Comparison of ENCODE assay signal across 8 cellular contexts in genomic region chr11:134069426-134069921, GRCh38. TPM values are rescaled to one million over a fixed set of nuclear protein-coding genes. Genes with fewer than 3 reads are reported as not detected.
A peak's percentile ranks its signal among the peaks of the same experiment; 100 is the strongest.
DNase-seq lines count a peak whose midpoint lies in the region; ATAC-seq, FAIRE-seq and TF ChIP-seq lines count a peak whose summit lies in the region.

No MANE protein-coding gene starts in this region.

- no peaks in the 10 kb centered on the region for H4K20me1 ChIP-seq in GM12878 (ENCODE audit: control insufficient read depth, insufficient read depth)

- H3K27ac Mint-ChIP-seq in Caco-2 (ENCODE audit: unreplicated experiment), result no peak overlapping the region

- no peaks in the 10 kb centered on the region for H3K4me1 Mint-ChIP-seq in Caco-2 (ENCODE audit: low read depth, unreplicated experiment)

- intact Hi-C loops in GM12878 (cut with micrococcal nuclease; ENCODE audit: unreplicated experiment) (no loop called here), stomach (cut with DNase I; ENCODE audit: low total_unique reads) (no loop called here), Caco-2 (cut with micrococcal nuclease; ENCODE audit: unreplicated experiment) (no loop called here)

- H3K27me3 Mint-ChIP-seq in Caco-2 (ENCODE audit: insufficient read depth, unreplicated experiment), result peaks cover 22% of the 10 kb centered on the region

- H3K9ac ChIP-seq in GM12878 (ENCODE audit: control insufficient read depth, insufficient read depth, low read length), result no peak overlapping the region

- no peak overlapping the region for H2AFZ ChIP-seq in GM12878 (ENCODE audit: control insufficient read depth, low read depth, low read length)

- DNase-seq in AG04449 (ENCODE audit: low read depth, low spot score) (no peak), HFF-Myc (ENCODE audit: extremely low read depth, low read depth) (no peak), GM12878 (ENCODE audit: low read depth, low spot score) (no peak), kidney epithelial cell (ENCODE audit: low read depth) (no peak), stomach (no peak), NCI-H2196 (lab: John Stamatoyannopoulos, UW; ENCODE audit: unreplicated experiment) (no peak), Caco-2 (no peak)

- POLR2A ChIA-PET in AG04449 (lab: Yijun Ruan, JAX) (no interaction called here), GM12878 (lab: Charles Lee) (no interaction called here), Caco-2 (lab: Charles Lee) (no interaction called here)

- no peak for TF ChIP-seq EP300 in GM12878 (IDR thresholded peaks at IDR 0.05; ENCODE audit: borderline replicate concordance in 1 of 2, control insufficient read depth in 1 of 2, low read depth in 2 of 2, low read length in 2 of 2)
- no peak for TF ChIP-seq EP300 in stomach (IDR thresholded peaks at IDR 0.05)

- 34% methylated on average over 25 of the region's 36 CpGs for WGBS in GM12878 (ENCODE audit: insufficient coverage, insufficient replicate concordance, low lambda C conversion rate, missing lambda C conversion rate)
- 3 to 9% (median 8%) methylated on average over 9 to 36 of the region's 36 CpGs for WGBS in stomach, 5 donors

- no peak overlapping the region for H3K27ac ChIP-seq in GM12878 (ENCODE audit: control insufficient read depth, insufficient read depth)
- H3K27ac ChIP-seq in stomach, result peak overlapping the region; percentile 78 to 93 (median 85)

- TF ChIP-seq CTCF in AG04449 (IDR thresholded peaks at IDR 0.05; ENCODE audit: insufficient read depth, low read length, missing control alignments), result no peak
- TF ChIP-seq CTCF in HFF-Myc (IDR thresholded peaks at IDR 0.05; ENCODE audit: low read depth, low read length, missing control alignments), result no peak
- no peak for TF ChIP-seq CTCF in GM12878 (IDR thresholded peaks at IDR 0.05 in 2 of 3, conservative IDR thresholded peaks at IDR 0.05 in 1 of 3; ENCODE audit: control insufficient read depth in 2 of 3, extremely low read depth in 1 of 3, insufficient read depth in 1 of 3, low read depth in 3 of 3, low read length in 3 of 3)
- TF ChIP-seq CTCF in kidney epithelial cell (IDR thresholded peaks at IDR 0.05; ENCODE audit: insufficient read depth, low read length, poor library complexity, severe bottlenecking), result no peak
- no peak for TF ChIP-seq CTCF in stomach (IDR thresholded peaks at IDR 0.05)
- TF ChIP-seq CTCF in Caco-2 (IDR thresholded peaks at IDR 0.05; ENCODE audit: insufficient read depth in 1 of 2, low read depth in 1 of 2, low read length in 1 of 2, severe bottlenecking in 1 of 2, unreplicated experiment in 1 of 2), result no peak

- SMC1A ChIA-PET in GM12878 (lab: Charles Lee; ENCODE audit: uncharacterized antibody, unreplicated experiment), result no interaction called here

- RAD21 ChIA-PET in GM12878 (lab: Charles Lee; ENCODE audit: unreplicated experiment), result no interaction called here

- H3K9me3 ChIP-seq in GM12878 (replicated peaks; ENCODE audit: control insufficient read depth, insufficient read depth, low read length), result no peaks in the 10 kb centered on the region
- no peaks in the 10 kb centered on the region for H3K9me3 ChIP-seq in stomach
- 0 out of 2 replicates have a peak, but pooled peaks cover 6% of the 10 kb centered on the region for H3K9me3 ChIP-seq in Caco-2

- H3K27me3 ChIP-seq in GM12878 (replicated peaks in 1 of 2; ENCODE audit: control insufficient read depth in 2 of 2, insufficient read depth in 2 of 2, low read length in 1 of 2), result peaks cover 0 to 12% of the 10 kb centered on the region in 2 experiments; a peak in 3 of 4 replicates
- peaks cover 6% of the 10 kb centered on the region for H3K27me3 ChIP-seq in kidney epithelial cell (ENCODE audit: control insufficient read depth, insufficient read depth, low read length)
- H3K27me3 ChIP-seq in stomach, result peaks cover 0 to 48% (median 17%) of the 10 kb centered on the region in 3 donors
- no peaks in the 10 kb centered on the region for H3K27me3 ChIP-seq in Caco-2 (replicated peaks; ENCODE audit: control insufficient read depth, insufficient read depth, low read length)

- no peaks in the 10 kb centered on the region for H3K79me2 ChIP-seq in GM12878 (ENCODE audit: control insufficient read depth, insufficient read depth, low read length)

- no peak overlapping the region for H3K4me3 Mint-ChIP-seq in Caco-2 (ENCODE audit: unreplicated experiment)

- H3K4me3 ChIP-seq in AG04449 (ENCODE audit: low read depth, low read length), result peak overlapping the region; percentile 92
- peak overlapping the region; percentile 77 for H3K4me3 ChIP-seq in HFF-Myc (replicated peaks; ENCODE audit: low read depth, low read length)
- peak overlapping the region; percentile 56; the same call in 1 of the 2 replicates for H3K4me3 ChIP-seq in GM12878
- peak overlapping the region; percentile 90 for H3K4me3 ChIP-seq in kidney epithelial cell (ENCODE audit: low read depth, low read length)
- peak overlapping the region; percentile 63 to 73 (median 70) for H3K4me3 ChIP-seq in stomach
- H3K4me3 ChIP-seq in Caco-2 (ENCODE audit: low read depth, low read length), result no peak overlapping the region

- peak; percentile 18; the same call in 1 of the 3 replicates for ATAC-seq in GM12878
- no peak for ATAC-seq in GM19463 (IDR thresholded peaks at IDR 0.05; ENCODE audit: unreplicated experiment)

- TF ChIP-seq POLR2A in GM12878 (IDR thresholded peaks at IDR 0.05; ENCODE audit: low read depth, low read length) (no peak), stomach (IDR thresholded peaks at IDR 0.05) (no peak)

- CTCF ChIA-PET in AG04449 (lab: Yijun Ruan, JAX), result interaction anchor here (0.7 to 10.4 kb wide), 8 partner anchors 8 to 70 kb away, joined by 3 to 98 read pairs (median 3); no protein-coding TSS in a partner anchor
- CTCF ChIA-PET in GM12878 (lab: Yijun Ruan, JAX), result no interaction called here
- CTCF ChIA-PET in Caco-2 (lab: Charles Lee), result no interaction called here

- H3K36me3 ChIP-seq in GM12878 (ENCODE audit: control insufficient read depth in 2 of 2, insufficient read depth in 2 of 2, low read length in 1 of 2) (no peaks in the 10 kb centered on the region), kidney epithelial cell (ENCODE audit: control insufficient read depth, insufficient read depth, low read length) (no peaks in the 10 kb centered on the region), stomach (no peaks in the 10 kb centered on the region), Caco-2 (ENCODE audit: control insufficient read depth, insufficient read depth, low read length) (no peaks in the 10 kb centered on the region)

- no peaks in the 10 kb centered on the region for H3K36me3 Mint-ChIP-seq in Caco-2 (ENCODE audit: insufficient read depth, unreplicated experiment)

- in situ Hi-C loops in GM12878 (cut with MboI), result no loop called here

- H3K4me2 ChIP-seq in GM12878 (ENCODE audit: control insufficient read depth, insufficient read depth), result peak overlapping the region; percentile 79; the same call in 1 of the 2 replicates

- no peak for TF ChIP-seq RAD21 in GM12878 (IDR thresholded peaks at IDR 0.05; ENCODE audit: insufficient read depth, low read depth, low read length)

- peaks cover 5% of the 10 kb centered on the region; the same call in 1 of the 2 replicates for H3K4me1 ChIP-seq in GM12878 (ENCODE audit: control insufficient read depth, insufficient read depth, low read length)
- peaks cover 0 to 36% (median 18%) of the 10 kb centered on the region in 4 donors for H3K4me1 ChIP-seq in stomach
- no peaks in the 10 kb centered on the region for H3K4me1 ChIP-seq in Caco-2

- no peaks in the 10 kb centered on the region for H3K9me3 Mint-ChIP-seq in Caco-2 (ENCODE audit: unreplicated experiment)

- BruUV-seq in GM12878 (replicated peaks; lab: Mats Ljungman, UMichigan), result no TSS peak
- BruUV-seq in Caco-2 (replicated peaks; lab: Mats Ljungman, UMichigan), result no TSS peak

- FAIRE-seq in GM12878 (lab: Jason Lieb, UNC), result no peak

TF ChIP-seq in GM12878, 131 proteins besides CTCF, POLR2A, EP300 and RAD21 (continues in another document):
- TF ChIP-seq POLR2AphosphoS2 (IDR thresholded peaks at IDR 0.05; ENCODE audit: low read depth, low read length) (no peak), CHD1 (IDR thresholded peaks at IDR 0.05; ENCODE audit: low read depth, low read length) (no peak), RCOR1 (conservative IDR thresholded peaks at IDR 0.05; ENCODE audit: low read depth, low read length) (no peak), POLR2AphosphoS5 (IDR thresholded peaks at IDR 0.05; ENCODE audit: low read length) (no peak)

RNA-seq across cellular contexts. Expression of gene JAM3, which starts 0.6 kb away (rescaled TPM):
- total RNA-seq in GM12878 (2013; cell fraction: nucleolus; rRNA removed), result 0.10 and 2.6 TPM in 2 replicates
- total RNA-seq in GM12878 (2014; rRNA removed) (0.11 and 0.28 TPM in 2 replicates), GM12878 (2014; rRNA removed; fragmentation: Illumina TruSeq; extraction: Trizol) (0.04 TPM in 1 of 2 replicates, not detected in the other), GM12878 (2021) (0.21 TPM in 1 of 2 replicates, not detected in the other), kidney epithelial cell (24.6 and 28.0 TPM in 2 replicates), stomach (10 to 100 TPM; 18.5 to 83.4 (median 44.2) TPM), Caco-2 (2022) (0.65 and 1.5 TPM in 2 replicates)
- 0.67 TPM for polyA plus RNA-seq in GM12878 (2011; ENCODE audit: low read depth)
- polyA plus RNA-seq in GM12878 (2011; rRNA removed) (0.23 and 0.27 TPM in 2 replicates), GM12878 (2014; fragmentation: Illumina TruSeq; extraction: Trizol) (0.16 and 2.0 TPM in 2 replicates), GM12878 (2014; fragmentation: Nextera tagmentation; extraction: Ambion mirVana) (under 1 TPM; 0.53 to 0.82 TPM), GM12878 (2014; rRNA removed) (0.16 and 0.32 TPM in 2 replicates), GM12878 (2016; fragmentation: Nextera tagmentation; extraction: Ambion mirVana) (1 to 10 TPM in 1 of 2 experiments, under 1 TPM in 1; 0.68 to 1.1 TPM), stomach (10 to 100 TPM in 1 of 3 donors, 1 to 10 TPM in 2; 4.0 to 10.8 (median 5.7) TPM)
- polyA plus RNA-seq in GM12878 (2011; cell fraction: cytosol; rRNA removed), result 0.18 TPM in 2 replicates
- 0.42 and 0.63 TPM in 2 replicates for polyA plus RNA-seq in GM12878 (2011; cell fraction: nucleus; rRNA removed)
- polyA plus RNA-seq in GM12878 (2012), result 0.70 and 0.79 TPM in 2 replicates
- polyA minus RNA-seq in GM12878 (2011; rRNA and poly(A)+ RNA removed), result 0.10 TPM in 1 of 2 replicates, not detected in the other
- not detected in 2 replicates for polyA minus RNA-seq in GM12878 (2011; cell fraction: cytosol; rRNA and poly(A)+ RNA removed)
- 0.12 and 0.19 TPM in 2 replicates for polyA minus RNA-seq in GM12878 (2011; cell fraction: nucleus; rRNA and poly(A)+ RNA removed)
